ENCODE assay signal across 21 cellular contexts in the genomic region with DNA sequence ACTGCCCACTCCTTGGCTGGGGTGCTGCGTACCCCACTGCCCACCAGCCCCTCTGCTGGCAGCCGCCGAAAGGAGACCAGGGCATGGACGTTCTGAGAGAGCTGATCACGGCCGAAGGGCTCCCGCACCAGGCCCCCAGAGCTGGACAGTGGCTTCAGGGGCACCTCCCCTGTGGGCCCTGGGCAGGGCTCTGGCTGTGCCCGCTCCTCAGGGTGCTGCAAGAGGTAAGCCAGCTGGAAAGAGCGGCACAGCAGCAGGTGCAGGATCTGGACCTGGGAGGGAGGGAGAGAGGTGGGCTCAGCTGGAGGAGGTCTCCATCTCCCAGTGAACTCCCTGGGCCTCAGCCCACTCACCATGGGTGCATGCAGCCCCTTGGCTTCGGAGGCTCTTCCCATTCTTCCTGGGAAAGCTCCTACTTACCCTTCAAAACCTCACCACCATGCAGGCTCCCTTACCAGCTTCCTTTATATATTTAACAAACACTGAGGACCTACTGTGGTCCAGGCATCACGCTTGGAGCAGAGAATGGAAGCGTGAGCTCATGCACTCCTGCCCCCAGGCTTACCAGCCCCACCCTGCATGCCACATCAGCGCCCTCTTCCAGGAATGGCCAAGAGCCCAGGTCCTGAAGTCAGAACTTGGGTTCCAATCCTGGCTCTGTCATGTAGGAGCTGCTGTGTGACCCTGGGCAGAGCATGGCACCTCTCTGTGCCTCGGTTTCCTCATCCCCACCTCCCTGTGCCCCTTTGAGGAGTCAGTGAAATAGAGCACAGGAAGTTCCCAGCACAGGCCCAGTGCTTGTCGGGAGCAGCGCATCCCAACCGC. TPM values are rescaled to one million over a fixed set of nuclear protein-coding genes. Genes with fewer than 3 reads are reported as not detected.
DNase-seq lines count a peak whose midpoint lies in the region; ATAC-seq and TF ChIP-seq lines count a peak whose summit lies in the region.
"Had no signal": no experiment of that assay in that cellular context is flagged by ENCODE, and none has a peak within 500 bp of the region (broad histone marks: within the 10 kb centered on the region; RNA-seq: fewer than 3 reads in every experiment).

No MANE protein-coding gene starts in this region.

- no peaks in the 10 kb centered on the region for H3K36me3 Mint-ChIP-seq in activated naive CD8-positive, alpha-beta T cell treated with anti-CD3 and anti-CD28 coated beads, Interleukin-2, amount 10 ng/mL, durations not matched to agents 7 days and 5 days
- H3K36me3 Mint-ChIP-seq in activated naive CD8-positive, alpha-beta T cell treated with anti-CD3 and anti-CD28 coated beads for 36 hours: no peaks in the 10 kb centered on the region

- ATAC-seq in activated naive CD8-positive, alpha-beta T cell treated with anti-CD3 and anti-CD28 coated beads, Interleukin-2, amount 10 ng/mL, durations not matched to agents 7 days and 5 days (ENCODE audit: low read depth): no peak
- ATAC-seq in HG02642 (IDR thresholded peaks at IDR 0.05; ENCODE audit: poor library complexity, unreplicated experiment): no peak
- ATAC-seq in HG02938 (IDR thresholded peaks at IDR 0.05; ENCODE audit: unreplicated experiment): no peak
- ATAC-seq: GM12878 had no signal

- DNase-seq in activated naive CD8-positive, alpha-beta T cell treated with anti-CD3 and anti-CD28 coated beads, Interleukin-2, amount 10 ng/mL, durations not matched to agents 7 days and 5 days: peak; percentile 24
- no peak for DNase-seq in activated naive CD8-positive, alpha-beta T cell treated with anti-CD3 and anti-CD28 coated beads for 36 hours
- DNase-seq in RWPE1 (ENCODE audit: low spot score) (no peak), islet precursor cell (peak; percentile 49), AML-193 (lab: John Stamatoyannopoulos, UW) (no peak)
- DNase-seq in stimulated activated CD8-positive, alpha-beta memory T cell treated with anti-CD3 and anti-CD28 coated beads, Interleukin-4, amount 100 ng/mL, for 48 hours: peak; percentile 19
- DNase-seq: activated CD4-positive, alpha-beta T cell treated with anti-CD3 and anti-CD28 coated beads, Interleukin-2, amount 10 ng/mL, durations not matched to agents 24 days and 14 days; anterior cingulate cortex; caudate nucleus; GOT3; NCI-H1092 treated with DMSO at 0.1 percent for 48 hours; NCI-H1930; stimulated activated CD4-positive, alpha-beta T cell treated with anti-CD3 and anti-CD28 coated beads, Interleukin-2, amount 100 ng/mL, for 48 hours; stimulated activated naive CD4-positive, alpha-beta T cell; WERI-Rb-1 had no signal

- H3K27ac Mint-ChIP-seq in activated naive CD8-positive, alpha-beta T cell treated with anti-CD3 and anti-CD28 coated beads, Interleukin-2, amount 10 ng/mL, durations not matched to agents 7 days and 5 days: no peak overlapping the region
- H3K27ac Mint-ChIP-seq in activated naive CD8-positive, alpha-beta T cell treated with anti-CD3 and anti-CD28 coated beads for 36 hours: no peak overlapping the region
- H3K27ac Mint-ChIP-seq: activated CD4-positive, alpha-beta T cell treated with anti-CD3 and anti-CD28 coated beads, Interleukin-2, amount 10 ng/mL, durations not matched to agents 24 days and 14 days; T-helper 2 cell treated with Interferon-gamma antibody and Interleukin-4, amounts not matched to agents 5 μg/mL and 100 μg/mL, for 36 hours had no signal

- H3K27ac ChIP-seq in RWPE1: peak overlapping the region; percentile 52
- H3K27ac ChIP-seq: dorsolateral prefrontal cortex, SK-N-MC had no signal

- POLR2A ChIA-PET in activated naive CD8-positive, alpha-beta T cell treated with anti-CD3 and anti-CD28 coated beads, Interleukin-2, amount 10 ng/mL, durations not matched to agents 7 days and 5 days (lab: Charles Lee): no interaction called here
- POLR2A ChIA-PET in RWPE1 (lab: Yijun Ruan, JAX; ENCODE audit: low non-redundant PET): interaction anchor here (0.5 to 0.6 kb wide), 2 partner anchors 12 to 238 kb away, joined by 4 to 9 read pairs; no protein-coding TSS in a partner anchor

- H3K9me3 Mint-ChIP-seq in activated naive CD8-positive, alpha-beta T cell treated with anti-CD3 and anti-CD28 coated beads, Interleukin-2, amount 10 ng/mL, durations not matched to agents 7 days and 5 days: no peaks in the 10 kb centered on the region
- H3K9me3 Mint-ChIP-seq in activated naive CD8-positive, alpha-beta T cell treated with anti-CD3 and anti-CD28 coated beads for 36 hours: no peaks in the 10 kb centered on the region
- H3K9me3 Mint-ChIP-seq: activated CD4-positive, alpha-beta T cell treated with anti-CD3 and anti-CD28 coated beads, Interleukin-2, amount 10 ng/mL, durations not matched to agents 24 days and 14 days; T-helper 2 cell treated with Interferon-gamma antibody and Interleukin-4, amounts not matched to agents 5 μg/mL and 100 μg/mL, for 36 hours had no signal

- CTCF ChIA-PET in RWPE1 (lab: Yijun Ruan, JAX): no interaction called here

- H3K4me3 Mint-ChIP-seq in activated naive CD8-positive, alpha-beta T cell treated with anti-CD3 and anti-CD28 coated beads, Interleukin-2, amount 10 ng/mL, durations not matched to agents 7 days and 5 days: no peak overlapping the region
- no peak overlapping the region for H3K4me3 Mint-ChIP-seq in activated naive CD8-positive, alpha-beta T cell treated with anti-CD3 and anti-CD28 coated beads for 36 hours
- H3K4me3 Mint-ChIP-seq: activated CD4-positive, alpha-beta T cell treated with anti-CD3 and anti-CD28 coated beads, Interleukin-2, amount 10 ng/mL, durations not matched to agents 24 days and 14 days; T-helper 2 cell treated with Interferon-gamma antibody and Interleukin-4, amounts not matched to agents 5 μg/mL and 100 μg/mL, for 36 hours had no signal

- H3K4me1 Mint-ChIP-seq in activated naive CD8-positive, alpha-beta T cell treated with anti-CD3 and anti-CD28 coated beads, Interleukin-2, amount 10 ng/mL, durations not matched to agents 7 days and 5 days: peaks cover 2% of the 10 kb centered on the region
- no peaks in the 10 kb centered on the region for H3K4me1 Mint-ChIP-seq in activated naive CD8-positive, alpha-beta T cell treated with anti-CD3 and anti-CD28 coated beads for 36 hours
- H3K4me1 Mint-ChIP-seq: activated CD4-positive, alpha-beta T cell treated with anti-CD3 and anti-CD28 coated beads, Interleukin-2, amount 10 ng/mL, durations not matched to agents 24 days and 14 days had no signal

- H3K27me3 Mint-ChIP-seq in activated naive CD8-positive, alpha-beta T cell treated with anti-CD3 and anti-CD28 coated beads, Interleukin-2, amount 10 ng/mL, durations not matched to agents 7 days and 5 days: peaks cover 16% of the 10 kb centered on the region
- peaks cover 15% of the 10 kb centered on the region for H3K27me3 Mint-ChIP-seq in activated naive CD8-positive, alpha-beta T cell treated with anti-CD3 and anti-CD28 coated beads for 36 hours

- no peak for TF ChIP-seq CTCF in RWPE1 (conservative IDR thresholded peaks at IDR 0.05; ENCODE audit: low read depth)

RNA-seq across cellular contexts. Expression of gene KIF17, which starts 6.8 kb away (rescaled TPM):
- total RNA-seq in activated naive CD8-positive, alpha-beta T cell treated with anti-CD3 and anti-CD28 coated beads, Interleukin-2, amount 10 ng/mL, durations not matched to agents 7 days and 5 days: not detected
- under 1 TPM in 1 of 2 experiments, not detected in 1; 0.16 TPM for total RNA-seq in activated naive CD8-positive, alpha-beta T cell treated with anti-CD3 and anti-CD28 coated beads for 36 hours
- total RNA-seq: activated CD4-positive, alpha-beta T cell treated with anti-CD3 and anti-CD28 coated beads, Interleukin-2, amount 10 ng/mL, durations not matched to agents 24 days and 14 days had no signal

RNA-seq across cellular contexts. Expression of gene SH2D5, which starts 7.9 kb away (rescaled TPM):
- total RNA-seq in activated naive CD8-positive, alpha-beta T cell treated with anti-CD3 and anti-CD28 coated beads, Interleukin-2, amount 10 ng/mL, durations not matched to agents 7 days and 5 days: under 1 TPM; 0.11 to 0.14 TPM
- total RNA-seq in activated naive CD8-positive, alpha-beta T cell treated with anti-CD3 and anti-CD28 coated beads for 36 hours: 1 to 10 TPM; 2.7 to 2.8 TPM

Comparison
In these comparisons a context has a peak if more than half of its experiments do, and no peak if none do; other contexts are left out.
1. DNase-seq: peak in activated naive CD8-positive, alpha-beta T cell treated with anti-CD3 and anti-CD28 coated beads, Interleukin-2, amount 10 ng/mL, durations not matched to agents 7 days and 5 days (single experiment), islet precursor cell (single experiment) and stimulated activated CD8-positive, alpha-beta memory T cell treated with anti-CD3 and anti-CD28 coated beads, Interleukin-4, amount 100 ng/mL, for 48 hours (single experiment); none in activated naive CD8-positive, alpha-beta T cell treated with anti-CD3 and anti-CD28 coated beads for 36 hours (single experiment), RWPE1 (single experiment) and AML-193 (0 of 2).